1 cellular context compared by ENCODE assay signal in the genomic region with DNA sequence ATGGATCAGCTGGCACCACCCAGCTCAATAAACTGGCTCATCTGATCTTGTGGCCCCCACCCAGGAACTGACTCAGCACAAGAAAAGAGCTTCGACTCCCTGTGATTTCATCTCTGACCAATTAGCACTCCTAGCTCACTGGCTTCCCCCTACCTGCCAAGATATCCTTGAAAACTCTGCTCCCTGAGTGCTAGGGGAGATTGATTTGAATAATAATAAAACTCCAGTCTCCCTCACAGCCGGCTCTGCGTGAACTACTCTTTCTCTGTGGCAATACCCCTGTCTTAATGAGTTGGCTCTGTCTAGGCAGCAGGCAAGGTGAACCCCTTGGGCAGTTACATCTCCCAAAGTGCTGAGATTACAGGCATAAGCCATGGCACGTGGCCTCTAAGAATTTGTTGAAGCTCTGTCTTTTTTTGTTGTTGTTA.
TF ChIP-seq lines count a peak whose summit lies in the region.

No MANE protein-coding gene starts in this region.

TF ChIP-seq in K562, 482 proteins besides CTCF, POLR2A, EP300 and RAD21 (continued from another document and continues in another):
- TF ChIP-seq MED1 (CRISPR knock-in tag; IDR thresholded peaks at IDR 0.05; ENCODE audit: borderline replicate concordance), result no peak
- TF ChIP-seq ZZZ3 (IDR thresholded peaks at IDR 0.05), result no peak
- peak; percentile 1 for TF ChIP-seq DACH1 (IDR thresholded peaks at IDR 0.05; ENCODE audit: partially characterized antibody)
- TF ChIP-seq, protein P1, sequence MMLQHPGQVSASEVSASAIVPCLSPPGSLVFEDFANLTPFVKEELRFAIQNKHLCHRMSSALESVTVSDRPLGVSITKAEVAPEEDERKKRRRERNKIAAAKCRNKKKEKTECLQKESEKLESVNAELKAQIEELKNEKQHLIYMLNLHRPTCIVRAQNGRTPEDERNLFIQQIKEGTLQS (IDR thresholded peaks at IDR 0.05), result 0 out of 2 replicates have a peak, but pooled peaks have one; percentile 21
- TF ChIP-seq, protein P1 (CRISPR knock-in tag; conservative IDR thresholded peaks at IDR 0.05), result no peak
- TF ChIP-seq RFX1 (IDR thresholded peaks at IDR 0.05), result no peak
- peak in 1 of 2 experiments; percentile 20; a peak in 1 of 4 replicates for TF ChIP-seq MAZ (CRISPR knock-in tag; conservative IDR thresholded peaks at IDR 0.05 in 1 of 2, IDR thresholded peaks at IDR 0.05 in 1 of 2)
- no peak for TF ChIP-seq EGR1 (conservative IDR thresholded peaks at IDR 0.05)
- no peak for TF ChIP-seq FOXA1 (IDR thresholded peaks at IDR 0.05; ENCODE audit: borderline replicate concordance)
- TF ChIP-seq LEF1 (IDR thresholded peaks at IDR 0.05), result 0 out of 2 replicates have a peak, but pooled peaks have one; percentile 19
- TF ChIP-seq HDAC1 (IDR thresholded peaks at IDR 0.05), result peak in 1 of 2 experiments; percentile 9; a peak in 1 of 4 replicates
- TF ChIP-seq POLR2H (tag; IDR thresholded peaks at IDR 0.05; ENCODE audit: low read depth), result no peak
- peak; percentile 30; the same call in 1 of the 2 replicates for TF ChIP-seq RAD51 (IDR thresholded peaks at IDR 0.05; ENCODE audit: borderline replicate concordance, low read depth)
- no peak for TF ChIP-seq POLR2AphosphoS5 (IDR thresholded peaks at IDR 0.05; ENCODE audit: control insufficient read depth, insufficient read depth, low read depth, low read length)
- no peak for TF ChIP-seq HSF4 (CRISPR knock-in tag; IDR thresholded peaks at IDR 0.05; ENCODE audit: borderline replicate concordance)
- no peak for TF ChIP-seq ESRRB (CRISPR knock-in tag; IDR thresholded peaks at IDR 0.05; ENCODE audit: borderline replicate concordance)
- TF ChIP-seq DNMT1 (IDR thresholded peaks at IDR 0.05), result no peak
- TF ChIP-seq, protein P2, sequence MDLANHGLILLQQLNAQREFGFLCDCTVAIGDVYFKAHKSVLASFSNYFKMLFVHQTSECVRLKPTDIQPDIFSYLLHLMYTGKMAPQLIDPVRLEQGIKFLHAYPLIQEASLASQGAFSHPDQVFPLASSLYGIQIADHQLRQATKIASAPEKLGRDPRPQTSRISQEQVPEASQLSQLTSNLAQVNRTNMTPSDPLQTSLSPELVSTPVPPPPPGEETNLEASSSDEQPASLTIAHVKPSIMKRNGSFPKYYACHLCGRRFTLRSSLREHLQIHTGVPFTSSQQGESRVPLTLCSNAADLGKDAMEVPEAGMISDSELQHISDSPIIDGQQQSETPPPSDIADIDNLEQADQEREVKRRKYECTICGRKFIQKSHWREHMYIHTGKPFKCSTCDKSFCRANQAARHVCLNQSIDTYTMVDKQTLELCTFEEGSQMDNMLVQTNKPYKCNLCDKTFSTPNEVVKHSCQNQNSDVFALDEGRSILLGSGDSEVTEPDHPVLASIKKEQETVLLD (IDR thresholded peaks at IDR 0.05), result no peak
- no peak for TF ChIP-seq ZNF23 (CRISPR knock-in tag; IDR thresholded peaks at IDR 0.05)
- no peak for TF ChIP-seq LCOR (CRISPR knock-in tag; IDR thresholded peaks at IDR 0.05)
- TF ChIP-seq MAFG (tag; conservative IDR thresholded peaks at IDR 0.05), result peak; percentile 28; the same call in 1 of the 2 replicates
- TF ChIP-seq NONO (IDR thresholded peaks at IDR 0.05; ENCODE audit: low read depth in 2 of 2, low read length in 1 of 2), result no peak
- TF ChIP-seq ARNT (IDR thresholded peaks at IDR 0.05), result 0 out of 4 replicates have a peak, but pooled peaks of 1 of the 2 experiments have one; percentile 29
- no peak for TF ChIP-seq ZNF586 (CRISPR knock-in tag; conservative IDR thresholded peaks at IDR 0.05)
- no peak for TF ChIP-seq NCOA1 (IDR thresholded peaks at IDR 0.05; ENCODE audit: low read depth)
- TF ChIP-seq, protein P3, sequence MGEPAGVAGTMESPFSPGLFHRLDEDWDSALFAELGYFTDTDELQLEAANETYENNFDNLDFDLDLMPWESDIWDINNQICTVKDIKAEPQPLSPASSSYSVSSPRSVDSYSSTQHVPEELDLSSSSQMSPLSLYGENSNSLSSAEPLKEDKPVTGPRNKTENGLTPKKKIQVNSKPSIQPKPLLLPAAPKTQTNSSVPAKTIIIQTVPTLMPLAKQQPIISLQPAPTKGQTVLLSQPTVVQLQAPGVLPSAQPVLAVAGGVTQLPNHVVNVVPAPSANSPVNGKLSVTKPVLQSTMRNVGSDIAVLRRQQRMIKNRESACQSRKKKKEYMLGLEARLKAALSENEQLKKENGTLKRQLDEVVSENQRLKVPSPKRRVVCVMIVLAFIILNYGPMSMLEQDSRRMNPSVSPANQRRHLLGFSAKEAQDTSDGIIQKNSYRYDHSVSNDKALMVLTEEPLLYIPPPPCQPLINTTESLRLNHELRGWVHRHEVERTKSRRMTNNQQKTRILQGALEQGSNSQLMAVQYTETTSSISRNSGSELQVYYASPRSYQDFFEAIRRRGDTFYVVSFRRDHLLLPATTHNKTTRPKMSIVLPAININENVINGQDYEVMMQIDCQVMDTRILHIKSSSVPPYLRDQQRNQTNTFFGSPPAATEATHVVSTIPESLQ (CRISPR knock-in tag; IDR thresholded peaks at IDR 0.05), result no peak; the same call in 1 of the 2 replicates
- no peak for TF ChIP-seq FOXP1 (CRISPR knock-in tag; IDR thresholded peaks at IDR 0.05)
- no peak for TF ChIP-seq ZKSCAN3 (CRISPR knock-in tag; IDR thresholded peaks at IDR 0.05)
- TF ChIP-seq MXI1 (IDR thresholded peaks at IDR 0.05; ENCODE audit: low read depth, low read length), result no peak
- TF ChIP-seq, protein P4, sequence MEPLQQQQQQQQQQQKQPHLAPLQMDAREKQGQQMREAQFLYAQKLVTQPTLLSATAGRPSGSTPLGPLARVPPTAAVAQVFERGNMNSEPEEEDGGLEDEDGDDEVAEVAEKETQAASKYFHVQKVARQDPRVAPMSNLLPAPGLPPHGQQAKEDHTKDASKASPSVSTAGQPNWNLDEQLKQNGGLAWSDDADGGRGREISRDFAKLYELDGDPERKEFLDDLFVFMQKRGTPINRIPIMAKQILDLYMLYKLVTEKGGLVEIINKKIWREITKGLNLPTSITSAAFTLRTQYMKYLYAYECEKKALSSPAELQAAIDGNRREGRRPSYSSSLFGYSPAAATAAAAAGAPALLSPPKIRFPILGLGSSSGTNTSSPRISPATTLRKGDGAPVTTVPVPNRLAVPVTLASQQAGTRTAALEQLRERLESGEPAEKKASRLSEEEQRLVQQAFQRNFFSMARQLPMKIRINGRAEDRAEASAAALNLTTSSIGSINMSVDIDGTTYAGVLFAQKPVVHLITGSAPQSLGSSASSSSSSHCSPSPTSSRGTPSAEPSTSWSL (CRISPR knock-in tag; IDR thresholded peaks at IDR 0.05; ENCODE audit: borderline replicate concordance), result no peak
- no peak for TF ChIP-seq ZFP1 (CRISPR knock-in tag; IDR thresholded peaks at IDR 0.05)
- TF ChIP-seq ZEB2 (IDR thresholded peaks at IDR 0.05), result no peak
- TF ChIP-seq, protein P5, sequence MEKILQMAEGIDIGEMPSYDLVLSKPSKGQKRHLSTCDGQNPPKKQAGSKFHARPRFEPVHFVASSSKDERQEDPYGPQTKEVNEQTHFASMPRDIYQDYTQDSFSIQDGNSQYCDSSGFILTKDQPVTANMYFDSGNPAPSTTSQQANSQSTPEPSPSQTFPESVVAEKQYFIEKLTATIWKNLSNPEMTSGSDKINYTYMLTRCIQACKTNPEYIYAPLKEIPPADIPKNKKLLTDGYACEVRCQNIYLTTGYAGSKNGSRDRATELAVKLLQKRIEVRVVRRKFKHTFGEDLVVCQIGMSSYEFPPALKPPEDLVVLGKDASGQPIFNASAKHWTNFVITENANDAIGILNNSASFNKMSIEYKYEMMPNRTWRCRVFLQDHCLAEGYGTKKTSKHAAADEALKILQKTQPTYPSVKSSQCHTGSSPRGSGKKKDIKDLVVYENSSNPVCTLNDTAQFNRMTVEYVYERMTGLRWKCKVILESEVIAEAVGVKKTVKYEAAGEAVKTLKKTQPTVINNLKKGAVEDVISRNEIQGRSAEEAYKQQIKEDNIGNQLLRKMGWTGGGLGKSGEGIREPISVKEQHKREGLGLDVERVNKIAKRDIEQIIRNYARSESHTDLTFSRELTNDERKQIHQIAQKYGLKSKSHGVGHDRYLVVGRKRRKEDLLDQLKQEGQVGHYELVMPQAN (IDR thresholded peaks at IDR 0.05; ENCODE audit: borderline replicate concordance), result no peak
- TF ChIP-seq, protein P6, sequence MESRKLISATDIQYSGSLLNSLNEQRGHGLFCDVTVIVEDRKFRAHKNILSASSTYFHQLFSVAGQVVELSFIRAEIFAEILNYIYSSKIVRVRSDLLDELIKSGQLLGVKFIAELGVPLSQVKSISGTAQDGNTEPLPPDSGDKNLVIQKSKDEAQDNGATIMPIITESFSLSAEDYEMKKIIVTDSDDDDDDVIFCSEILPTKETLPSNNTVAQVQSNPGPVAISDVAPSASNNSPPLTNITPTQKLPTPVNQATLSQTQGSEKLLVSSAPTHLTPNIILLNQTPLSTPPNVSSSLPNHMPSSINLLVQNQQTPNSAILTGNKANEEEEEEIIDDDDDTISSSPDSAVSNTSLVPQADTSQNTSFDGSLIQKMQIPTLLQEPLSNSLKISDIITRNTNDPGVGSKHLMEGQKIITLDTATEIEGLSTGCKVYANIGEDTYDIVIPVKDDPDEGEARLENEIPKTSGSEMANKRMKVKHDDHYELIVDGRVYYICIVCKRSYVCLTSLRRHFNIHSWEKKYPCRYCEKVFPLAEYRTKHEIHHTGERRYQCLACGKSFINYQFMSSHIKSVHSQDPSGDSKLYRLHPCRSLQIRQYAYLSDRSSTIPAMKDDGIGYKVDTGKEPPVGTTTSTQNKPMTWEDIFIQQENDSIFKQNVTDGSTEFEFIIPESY (CRISPR knock-in tag; IDR thresholded peaks at IDR 0.05), result no peak
- TF ChIP-seq, protein P7, sequence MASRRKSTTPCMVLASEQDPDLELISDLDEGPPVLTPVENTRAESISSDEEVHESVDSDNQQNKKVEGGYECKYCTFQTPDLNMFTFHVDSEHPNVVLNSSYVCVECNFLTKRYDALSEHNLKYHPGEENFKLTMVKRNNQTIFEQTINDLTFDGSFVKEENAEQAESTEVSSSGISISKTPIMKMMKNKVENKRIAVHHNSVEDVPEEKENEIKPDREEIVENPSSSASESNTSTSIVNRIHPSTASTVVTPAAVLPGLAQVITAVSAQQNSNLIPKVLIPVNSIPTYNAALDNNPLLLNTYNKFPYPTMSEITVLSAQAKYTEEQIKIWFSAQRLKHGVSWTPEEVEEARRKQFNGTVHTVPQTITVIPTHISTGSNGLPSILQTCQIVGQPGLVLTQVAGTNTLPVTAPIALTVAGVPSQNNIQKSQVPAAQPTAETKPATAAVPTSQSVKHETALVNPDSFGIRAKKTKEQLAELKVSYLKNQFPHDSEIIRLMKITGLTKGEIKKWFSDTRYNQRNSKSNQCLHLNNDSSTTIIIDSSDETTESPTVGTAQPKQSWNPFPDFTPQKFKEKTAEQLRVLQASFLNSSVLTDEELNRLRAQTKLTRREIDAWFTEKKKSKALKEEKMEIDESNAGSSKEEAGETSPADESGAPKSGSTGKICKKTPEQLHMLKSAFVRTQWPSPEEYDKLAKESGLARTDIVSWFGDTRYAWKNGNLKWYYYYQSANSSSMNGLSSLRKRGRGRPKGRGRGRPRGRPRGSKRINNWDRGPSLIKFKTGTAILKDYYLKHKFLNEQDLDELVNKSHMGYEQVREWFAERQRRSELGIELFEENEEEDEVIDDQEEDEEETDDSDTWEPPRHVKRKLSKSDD (conservative IDR thresholded peaks at IDR 0.05; ENCODE audit: low read length), result no peak
- TF ChIP-seq TSC22D4 (tag; IDR thresholded peaks at IDR 0.05), result no peak
- TF ChIP-seq, protein P8, sequence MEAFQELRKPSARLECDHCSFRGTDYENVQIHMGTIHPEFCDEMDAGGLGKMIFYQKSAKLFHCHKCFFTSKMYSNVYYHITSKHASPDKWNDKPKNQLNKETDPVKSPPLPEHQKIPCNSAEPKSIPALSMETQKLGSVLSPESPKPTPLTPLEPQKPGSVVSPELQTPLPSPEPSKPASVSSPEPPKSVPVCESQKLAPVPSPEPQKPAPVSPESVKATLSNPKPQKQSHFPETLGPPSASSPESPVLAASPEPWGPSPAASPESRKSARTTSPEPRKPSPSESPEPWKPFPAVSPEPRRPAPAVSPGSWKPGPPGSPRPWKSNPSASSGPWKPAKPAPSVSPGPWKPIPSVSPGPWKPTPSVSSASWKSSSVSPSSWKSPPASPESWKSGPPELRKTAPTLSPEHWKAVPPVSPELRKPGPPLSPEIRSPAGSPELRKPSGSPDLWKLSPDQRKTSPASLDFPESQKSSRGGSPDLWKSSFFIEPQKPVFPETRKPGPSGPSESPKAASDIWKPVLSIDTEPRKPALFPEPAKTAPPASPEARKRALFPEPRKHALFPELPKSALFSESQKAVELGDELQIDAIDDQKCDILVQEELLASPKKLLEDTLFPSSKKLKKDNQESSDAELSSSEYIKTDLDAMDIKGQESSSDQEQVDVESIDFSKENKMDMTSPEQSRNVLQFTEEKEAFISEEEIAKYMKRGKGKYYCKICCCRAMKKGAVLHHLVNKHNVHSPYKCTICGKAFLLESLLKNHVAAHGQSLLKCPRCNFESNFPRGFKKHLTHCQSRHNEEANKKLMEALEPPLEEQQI (IDR thresholded peaks at IDR 0.05), result no peak
- no peak for TF ChIP-seq CEBPB (tag; IDR thresholded peaks at IDR 0.05)
- TF ChIP-seq, protein P9, sequence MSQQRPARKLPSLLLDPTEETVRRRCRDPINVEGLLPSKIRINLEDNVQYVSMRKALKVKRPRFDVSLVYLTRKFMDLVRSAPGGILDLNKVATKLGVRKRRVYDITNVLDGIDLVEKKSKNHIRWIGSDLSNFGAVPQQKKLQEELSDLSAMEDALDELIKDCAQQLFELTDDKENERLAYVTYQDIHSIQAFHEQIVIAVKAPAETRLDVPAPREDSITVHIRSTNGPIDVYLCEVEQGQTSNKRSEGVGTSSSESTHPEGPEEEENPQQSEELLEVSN (IDR thresholded peaks at IDR 0.05; ENCODE audit: borderline replicate concordance in 1 of 2, extremely low read depth in 1 of 2, insufficient read depth in 1 of 2, insufficient read length in 1 of 2, low read depth in 1 of 2, low read length in 1 of 2, poor library complexity in 1 of 2, severe bottlenecking in 1 of 2), result peak in 1 of 2 experiments; percentile 7
- TF ChIP-seq, protein P10, sequence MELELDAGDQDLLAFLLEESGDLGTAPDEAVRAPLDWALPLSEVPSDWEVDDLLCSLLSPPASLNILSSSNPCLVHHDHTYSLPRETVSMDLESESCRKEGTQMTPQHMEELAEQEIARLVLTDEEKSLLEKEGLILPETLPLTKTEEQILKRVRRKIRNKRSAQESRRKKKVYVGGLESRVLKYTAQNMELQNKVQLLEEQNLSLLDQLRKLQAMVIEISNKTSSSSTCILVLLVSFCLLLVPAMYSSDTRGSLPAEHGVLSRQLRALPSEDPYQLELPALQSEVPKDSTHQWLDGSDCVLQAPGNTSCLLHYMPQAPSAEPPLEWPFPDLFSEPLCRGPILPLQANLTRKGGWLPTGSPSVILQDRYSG (tag; conservative IDR thresholded peaks at IDR 0.05; ENCODE audit: low read depth), result no peak
- TF ChIP-seq RFX5 (IDR thresholded peaks at IDR 0.05; ENCODE audit: low read depth, low read length), result no peak
- TF ChIP-seq ZFX (CRISPR knock-in tag; IDR thresholded peaks at IDR 0.05), result no peak
- TF ChIP-seq, protein P11, sequence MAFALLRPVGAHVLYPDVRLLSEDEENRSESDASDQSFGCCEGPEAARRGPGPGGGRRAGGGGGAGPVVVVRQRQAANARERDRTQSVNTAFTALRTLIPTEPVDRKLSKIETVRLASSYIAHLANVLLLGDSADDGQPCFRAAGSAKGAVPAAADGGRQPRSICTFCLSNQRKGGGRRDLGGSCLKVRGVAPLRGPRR (CRISPR knock-in tag; IDR thresholded peaks at IDR 0.05), result no peak
- no peak for TF ChIP-seq ELF2 (CRISPR knock-in tag; IDR thresholded peaks at IDR 0.05)
